In genomic region chr10:86868353-86868752, GRCh38 we compare ENCODE assay signal across 15 cellular contexts.
A peak's percentile ranks its signal among the peaks of the same experiment; 100 is the strongest.
DNase-seq lines count a peak whose midpoint lies in the region; ATAC-seq and TF ChIP-seq lines count a peak whose summit lies in the region.
"Had no signal": no experiment of that assay in that cellular context is flagged by ENCODE, and none has a peak within 500 bp of the region (broad histone marks: within the 10 kb centered on the region; RNA-seq: fewer than 3 reads in every experiment).

No MANE protein-coding gene starts in this region.

- H3K9ac ChIP-seq in neuronal stem cell (ENCODE audit: low read depth, low read length, poor library complexity): no peak overlapping the region

- peaks cover 0 to 16% of the 10 kb centered on the region in 2 donors for H3K36me3 ChIP-seq in neuronal stem cell (replicated peaks in 1 of 2; ENCODE audit: control insufficient read depth in 2 of 2, insufficient read depth in 2 of 2, low read length in 2 of 2)
- H3K36me3 ChIP-seq: lower lobe of right lung, upper lobe of right lung had no signal

- no peak overlapping the region for H2AK5ac ChIP-seq in neuronal stem cell (ENCODE audit: low read depth, low read length)

- no peak overlapping the region for H3K23ac ChIP-seq in neuronal stem cell (ENCODE audit: low read depth, low read length, poor library complexity)

- no peak overlapping the region for H3K4me2 ChIP-seq in neuronal stem cell (ENCODE audit: insufficient read depth, low read length, poor library complexity, severe bottlenecking)

- no peak overlapping the region for H3K4ac ChIP-seq in neuronal stem cell (ENCODE audit: low read length)

- no peak overlapping the region for H2BK12ac ChIP-seq in neuronal stem cell (ENCODE audit: low read length)

- H3K18ac ChIP-seq in neuronal stem cell (ENCODE audit: low read length): no peak overlapping the region

- no peak for TF ChIP-seq CTCF in epithelial cell of proximal tubule (conservative IDR thresholded peaks at IDR 0.05; ENCODE audit: low read depth, low read length)
- TF ChIP-seq CTCF in foreskin keratinocyte (conservative IDR thresholded peaks at IDR 0.05): no peak

- WGBS in neuronal stem cell (ENCODE audit: extremely low coverage in 2 of 2, insufficient read length in 2 of 2, insufficient replicate concordance in 1 of 2), 2 donors: no CpG with 5 or more reads among the region's 6 CpGs

- no peak overlapping the region for H2AFZ ChIP-seq in neuronal stem cell (ENCODE audit: low read length)

- ATAC-seq in GM19463 (IDR thresholded peaks at IDR 0.05; ENCODE audit: unreplicated experiment) (no peak), foreskin keratinocyte (no peak)
- ATAC-seq: lower lobe of right lung, upper lobe of right lung had no signal

- peak; percentile 51 for DNase-seq in Daoy (ENCODE audit: low read depth)
- peak; percentile 69 for DNase-seq in NCI-H82 (lab: John Stamatoyannopoulos, UW)
- DNase-seq in epithelial cell of proximal tubule (ENCODE audit: low read depth): no peak
- peak; percentile 39 for DNase-seq in neuronal stem cell (ENCODE audit: low spot score)
- DNase-seq in NCI-H2196 (lab: John Stamatoyannopoulos, UW; ENCODE audit: unreplicated experiment): no peak
- DNase-seq in HUDEP-2 (lab: John Stamatoyannopoulos, UW; ENCODE audit: unreplicated experiment in 76 of 76): no peak
- DNase-seq in foreskin keratinocyte: no peak
- DNase-seq: activated CD8-positive, alpha-beta memory T cell treated with anti-CD3 and anti-CD28 coated beads, Interleukin-2, amount 50 U/mL, for 48 hours; lower lobe of right lung; NCI-H2029 treated with DMSO at 0.1 percent for 48 hours; stimulated activated CD4-positive, alpha-beta T cell treated with anti-CD3 and anti-CD28 coated beads, Interleukin-2, amount 100 ng/mL, for 24 hours; SW 1271; upper lobe of right lung had no signal

- H3K4me1 ChIP-seq in neuronal stem cell (ENCODE audit: control insufficient read depth in 2 of 2, insufficient read depth in 1 of 2, low read depth in 1 of 2, low read length in 2 of 2): peaks cover 13 to 15% of the 10 kb centered on the region in 2 donors
- H3K4me1 ChIP-seq in foreskin keratinocyte: no peaks in the 10 kb centered on the region

- no peak overlapping the region for H2BK120ac ChIP-seq in neuronal stem cell (ENCODE audit: low read depth, low read length)

- no peak overlapping the region for H2BK5ac ChIP-seq in neuronal stem cell (ENCODE audit: low read length)

- no peaks in the 10 kb centered on the region for H3K9me3 ChIP-seq in neuronal stem cell (replicated peaks in 1 of 2; ENCODE audit: control insufficient read depth in 2 of 2, insufficient read depth in 1 of 2, low read depth in 1 of 2, low read length in 2 of 2)
- H3K9me3 ChIP-seq: lower lobe of right lung, upper lobe of right lung had no signal

- H3K27ac ChIP-seq in neuronal stem cell (replicated peaks; ENCODE audit: low read length) (no peak overlapping the region), foreskin keratinocyte (no peak overlapping the region)
- H3K27ac ChIP-seq: lower lobe of right lung, upper lobe of right lung had no signal

- H2BK15ac ChIP-seq in neuronal stem cell (ENCODE audit: low read length): no peak overlapping the region

- H4K8ac ChIP-seq in neuronal stem cell (ENCODE audit: low read depth, low read length): no peak overlapping the region

- H3K14ac ChIP-seq in neuronal stem cell (ENCODE audit: low read length): no peak overlapping the region

- no peaks in the 10 kb centered on the region for H3K79me1 ChIP-seq in neuronal stem cell (ENCODE audit: low read depth, low read length)

- H3K27me3 ChIP-seq in neuronal stem cell (ENCODE audit: control insufficient read depth in 3 of 3, insufficient read depth in 3 of 3, low read depth in 1 of 3, low read length in 3 of 3): no peaks in the 10 kb centered on the region
- H3K27me3 ChIP-seq in foreskin keratinocyte: no peaks in the 10 kb centered on the region
- H3K27me3 ChIP-seq: dorsolateral prefrontal cortex, upper lobe of right lung had no signal

- H4K91ac ChIP-seq in neuronal stem cell (ENCODE audit: low read depth, low read length, poor library complexity): no peak overlapping the region

- H3K4me3 ChIP-seq in epithelial cell of proximal tubule (ENCODE audit: low read depth, low read length) (peak overlapping the region; percentile 34), neuronal stem cell (ENCODE audit: low read length in 2 of 2) (no peak overlapping the region)
- H3K4me3 ChIP-seq: dorsolateral prefrontal cortex, lower lobe of right lung, upper lobe of right lung had no signal

Comparison
In these comparisons a context has a peak if more than half of its experiments do, and no peak if none do; other contexts are left out.
1. DNase-seq: peak in Daoy (single experiment), NCI-H82 (single experiment) and neuronal stem cell (single experiment); none in epithelial cell of proximal tubule (single experiment), NCI-H2196 (single experiment), HUDEP-2 (0 of 76) and foreskin keratinocyte (0 of 2).